Comparison of ENCODE assay signal across 14 cellular contexts in genomic region chr18:51038110-51038509, GRCh38. TPM values are rescaled to one million over a fixed set of nuclear protein-coding genes. Genes with fewer than 3 reads are reported as not detected.
DNase-seq lines count a peak whose midpoint lies in the region; ATAC-seq and TF ChIP-seq lines count a peak whose summit lies in the region.
"Had no signal": no experiment of that assay in that cellular context is flagged by ENCODE, and none has a peak within 500 bp of the region (broad histone marks: within the 10 kb centered on the region; RNA-seq: fewer than 3 reads in every experiment).

No MANE protein-coding gene starts in this region.

- H2AFZ ChIP-seq in PC-3 (ENCODE audit: low read length): no peak overlapping the region

- intact Hi-C loops in gastrocnemius medialis (cut with DNase I; ENCODE audit: low total_unique reads): no loop called here
- intact Hi-C loops in PC-3 (cut with micrococcal nuclease): loop anchor here (10.0 kb wide), 1 partner anchor 213 kb away; the partner anchor contains the start of gene MRO

- no peak for TF ChIP-seq CTCF in WTC11 (IDR thresholded peaks at IDR 0.05)
- TF ChIP-seq CTCF in gastrocnemius medialis (IDR thresholded peaks at IDR 0.05 in 4 of 5, conservative IDR thresholded peaks at IDR 0.05 in 1 of 5): no peak
- no peak for TF ChIP-seq CTCF in PC-3 (conservative IDR thresholded peaks at IDR 0.05; ENCODE audit: low read depth, low read length)
- no peak for TF ChIP-seq CTCF in gastroesophageal sphincter (IDR thresholded peaks at IDR 0.05)

- in situ Hi-C loops in gastrocnemius medialis (cut with MboI; ENCODE audit: low sequenced_read_pairs in 4 of 4): loop anchor here in 3 of 4 donors (25.0 kb wide), 2 partner anchors 149 to 751 kb away; partner anchors contain the start of genes CXXC1 (in 2 of the 3), MBD1 (in 2 of the 3) and MEX3C (in 1 of the 3)

- CTCF ChIA-PET in activated naive CD4-positive, alpha-beta T cell treated with anti-CD3 and anti-CD28 coated beads, Interleukin-2, amount 10 ng/mL, durations not matched to agents 7 days and 5 days (lab: Charles Lee): interaction anchor here (3.3 to 4.4 kb wide), 2 partner anchors 13 kb away, joined by 14 to 18 read pairs; no protein-coding TSS in a partner anchor
- CTCF ChIA-PET in WTC11 (lab: Charles Lee): interaction anchor here (2.8 kb wide), 1 partner anchor 13 kb away, joined by 11 read pairs; no protein-coding TSS in a partner anchor
- CTCF ChIA-PET in PC-3 (lab: Charles Lee): no interaction called here

- H3K36me3 Mint-ChIP-seq in activated naive CD4-positive, alpha-beta T cell treated with anti-CD3 and anti-CD28 coated beads, Interleukin-2, amount 50 U/mL, for 72 hours: peaks cover 9 to 19% of the 10 kb centered on the region in 2 donors
- peaks cover 21% of the 10 kb centered on the region for H3K36me3 Mint-ChIP-seq in activated naive CD4-positive, alpha-beta T cell treated with anti-CD3 and anti-CD28 coated beads, Interleukin-2, amount 10 ng/mL, durations not matched to agents 7 days and 5 days
- H3K36me3 Mint-ChIP-seq in WTC11: peaks cover 16% of the 10 kb centered on the region

- H3K9ac ChIP-seq in PC-3 (ENCODE audit: low read length): no peak overlapping the region

- no peak overlapping the region for H3K4me3 Mint-ChIP-seq in activated naive CD4-positive, alpha-beta T cell treated with anti-CD3 and anti-CD28 coated beads, Interleukin-2, amount 10 ng/mL, durations not matched to agents 7 days and 5 days
- H3K4me3 Mint-ChIP-seq in WTC11: no peak overlapping the region
- H3K4me3 Mint-ChIP-seq: activated CD4-positive, alpha-beta memory T cell treated with anti-CD3 and anti-CD28 coated beads, Interleukin-2, amount 10 ng/mL, durations not matched to agents 7 days and 5 days had no signal

- H3K9me3 ChIP-seq in gastrocnemius medialis: no peaks in the 10 kb centered on the region
- H3K9me3 ChIP-seq in PC-3 (ENCODE audit: low read length): no peaks in the 10 kb centered on the region
- no peaks in the 10 kb centered on the region for H3K9me3 ChIP-seq in gastroesophageal sphincter

- H3K27me3 ChIP-seq in gastrocnemius medialis (no peaks in the 10 kb centered on the region), PC-3 (ENCODE audit: low read length) (no peaks in the 10 kb centered on the region), gastroesophageal sphincter (no peaks in the 10 kb centered on the region)
- H3K27me3 ChIP-seq: dorsolateral prefrontal cortex, foreskin keratinocyte had no signal

- 53 to 62% methylated on average over 6 of the region's 6 CpGs for WGBS in gastroesophageal sphincter (ENCODE audit: low coverage in 1 of 2), 2 donors

- H3K27ac Mint-ChIP-seq in activated naive CD4-positive, alpha-beta T cell treated with anti-CD3 and anti-CD28 coated beads, Interleukin-2, amount 50 U/mL, for 72 hours: peak overlapping the region; percentile 31 to 60
- no peak overlapping the region for H3K27ac Mint-ChIP-seq in activated naive CD4-positive, alpha-beta T cell treated with anti-CD3 and anti-CD28 coated beads, Interleukin-2, amount 10 ng/mL, durations not matched to agents 7 days and 5 days
- peak overlapping the region; percentile 93 for H3K27ac Mint-ChIP-seq in WTC11
- H3K27ac Mint-ChIP-seq: activated CD4-positive, alpha-beta memory T cell treated with anti-CD3 and anti-CD28 coated beads, Interleukin-2, amount 10 ng/mL, durations not matched to agents 7 days and 5 days had no signal

- no peaks in the 10 kb centered on the region for H3F3A ChIP-seq in PC-3 (ENCODE audit: low read length, unreplicated experiment)

- peaks cover 95% of the 10 kb centered on the region for H3K79me2 ChIP-seq in PC-3 (ENCODE audit: low read length)

- H3K27ac ChIP-seq in gastrocnemius medialis: peak overlapping the region in 3 of 4 donors; percentile 6 to 94 (median 19)
- no peak overlapping the region for H3K27ac ChIP-seq in PC-3 (ENCODE audit: low read length)
- no peak overlapping the region for H3K27ac ChIP-seq in caudate nucleus (ENCODE audit: low read depth, low read length)
- peak overlapping the region in 1 of 4 donors; percentile 2 for H3K27ac ChIP-seq in gastroesophageal sphincter
- H3K27ac ChIP-seq: dorsolateral prefrontal cortex, foreskin keratinocyte had no signal

- peaks cover 3% of the 10 kb centered on the region; the same call in 1 of the 2 replicates for H4K20me1 ChIP-seq in PC-3 (ENCODE audit: low read length)

- no peak overlapping the region for H3K4me3 ChIP-seq in gastrocnemius medialis
- no peak overlapping the region for H3K4me3 ChIP-seq in PC-3 (ENCODE audit: low read length)
- no peak overlapping the region for H3K4me3 ChIP-seq in gastroesophageal sphincter
- H3K4me3 ChIP-seq: dorsolateral prefrontal cortex had no signal

- TF ChIP-seq POLR2A in gastrocnemius medialis (IDR thresholded peaks at IDR 0.05) (no peak), gastroesophageal sphincter (IDR thresholded peaks at IDR 0.05) (no peak)

- DNase-seq in activated naive CD4-positive, alpha-beta T cell treated with anti-CD3 and anti-CD28 coated beads, Interleukin-2, amount 50 U/mL, for 72 hours (ENCODE audit: low spot score in 2 of 2): no peak
- no peak for DNase-seq in activated naive CD4-positive, alpha-beta T cell treated with anti-CD3 and anti-CD28 coated beads, Interleukin-2, amount 10 ng/mL, durations not matched to agents 7 days and 5 days
- DNase-seq in WTC11 (ENCODE audit: low spot score): no peak
- DNase-seq in kidney tubule cell (ENCODE audit: low spot score): peak; percentile 64
- no peak for DNase-seq in gastrocnemius medialis
- DNase-seq in PC-3: no peak
- DNase-seq in caudate nucleus (lab: John Stamatoyannopoulos, UW): no peak
- DNase-seq: activated CD4-positive, alpha-beta memory T cell treated with anti-CD3 and anti-CD28 coated beads, Interleukin-2, amount 10 ng/mL, durations not matched to agents 7 days and 5 days; dorsolateral prefrontal cortex; foreskin keratinocyte; HCEC 1CT; NCI-H1417; stimulated activated CD4-positive, alpha-beta T cell treated with anti-CD3 and anti-CD28 coated beads, Interleukin-15, amount 100 ng/mL, for 24 hours had no signal

- peaks cover 55% of the 10 kb centered on the region for H3K4me1 Mint-ChIP-seq in activated naive CD4-positive, alpha-beta T cell treated with anti-CD3 and anti-CD28 coated beads, Interleukin-2, amount 10 ng/mL, durations not matched to agents 7 days and 5 days
- H3K4me1 Mint-ChIP-seq in WTC11: peaks cover 79% of the 10 kb centered on the region

- ATAC-seq in activated naive CD4-positive, alpha-beta T cell treated with anti-CD3 and anti-CD28 coated beads, Interleukin-2, amount 50 U/mL, for 72 hours: no peak
- peak; percentile 13; the same call in 1 of the 2 replicates for ATAC-seq in WTC11
- no peak for ATAC-seq in gastrocnemius medialis
- ATAC-seq in PC-3: no peak
- no peak for ATAC-seq in gastroesophageal sphincter

- H3K9me3 Mint-ChIP-seq in activated naive CD4-positive, alpha-beta T cell treated with anti-CD3 and anti-CD28 coated beads, Interleukin-2, amount 50 U/mL, for 72 hours: no peaks in the 10 kb centered on the region
- H3K9me3 Mint-ChIP-seq in activated naive CD4-positive, alpha-beta T cell treated with anti-CD3 and anti-CD28 coated beads, Interleukin-2, amount 10 ng/mL, durations not matched to agents 7 days and 5 days: no peaks in the 10 kb centered on the region
- H3K9me3 Mint-ChIP-seq in WTC11: peaks cover 7% of the 10 kb centered on the region
- H3K9me3 Mint-ChIP-seq: activated CD4-positive, alpha-beta memory T cell treated with anti-CD3 and anti-CD28 coated beads, Interleukin-2, amount 10 ng/mL, durations not matched to agents 7 days and 5 days had no signal

- no peak overlapping the region for H3K4me2 ChIP-seq in PC-3 (ENCODE audit: low read length)

- H3K4me1 ChIP-seq in gastrocnemius medialis (peaks cover 88 to 91% of the 10 kb centered on the region in 2 donors), PC-3 (ENCODE audit: insufficient read depth, low read length) (no peaks in the 10 kb centered on the region), gastroesophageal sphincter (peaks cover 34 to 100% (median 56%) of the 10 kb centered on the region in 3 donors)

- no peaks in the 10 kb centered on the region for H3K27me3 Mint-ChIP-seq in activated naive CD4-positive, alpha-beta T cell treated with anti-CD3 and anti-CD28 coated beads, Interleukin-2, amount 10 ng/mL, durations not matched to agents 7 days and 5 days
- H3K27me3 Mint-ChIP-seq in WTC11 (ENCODE audit: low read depth): no peaks in the 10 kb centered on the region
- H3K27me3 Mint-ChIP-seq: activated CD4-positive, alpha-beta memory T cell treated with anti-CD3 and anti-CD28 coated beads, Interleukin-2, amount 10 ng/mL, durations not matched to agents 7 days and 5 days had no signal

- BruUV-seq in PC-3 (replicated peaks; lab: Mats Ljungman, UMichigan): no TSS peak

- H3K36me3 ChIP-seq in gastrocnemius medialis (peaks cover 0 to 6% of the 10 kb centered on the region in 2 donors), PC-3 (ENCODE audit: low read depth, low read length) (no peaks in the 10 kb centered on the region), gastroesophageal sphincter (peaks cover 0 to 4% of the 10 kb centered on the region in 2 donors)

- no peak for TF ChIP-seq EP300 in gastroesophageal sphincter (IDR thresholded peaks at IDR 0.05)

- no peaks in the 10 kb centered on the region for H3K9me2 ChIP-seq in PC-3 (replicated peaks; ENCODE audit: low read length)

- POLR2A ChIA-PET in WTC11 (lab: Charles Lee): interaction anchor here (1.6 kb wide), 1 partner anchor 8 kb away, joined by 10 read pairs; the partner anchor contains the start of gene SMAD4
- POLR2A ChIA-PET in PC-3 (lab: Charles Lee; ENCODE audit: unreplicated experiment): no interaction called here

TF ChIP-seq in WTC11, 78 proteins besides CTCF, POLR2A, EP300 and RAD21 (continues in another document):
- no peak for TF ChIP-seq PRRX2 (CRISPR knock-in tag; IDR thresholded peaks at IDR 0.05)
- TF ChIP-seq PREB (CRISPR knock-in tag; IDR thresholded peaks at IDR 0.05; ENCODE audit: borderline replicate concordance): no peak

RNA-seq across cellular contexts. Expression of gene SMAD4, which starts 8.1 kb away (rescaled TPM):
- total RNA-seq in activated naive CD4-positive, alpha-beta T cell treated with anti-CD3 and anti-CD28 coated beads, Interleukin-2, amount 50 U/mL, for 72 hours: 10 to 100 TPM; 86.7 to 90.0 TPM
- total RNA-seq in WTC11 (2021) (105 to 107 TPM (median 107 TPM) in 3 replicates), gastrocnemius medialis (100 to 1,000 TPM; 148 to 210 (median 168) TPM), PC-3 (2014; rRNA removed) (19.7 and 42.8 TPM in 2 replicates), gastroesophageal sphincter (100 to 1,000 TPM; 132 to 170 (median 137) TPM)

Comparison
In these comparisons a context has a peak if more than half of its experiments do, and no peak if none do; other contexts are left out.
1. H3K27ac ChIP-seq: peak in gastrocnemius medialis (3 of 4); none in PC-3 (single experiment) and caudate nucleus (single experiment).